ENCODE assay signal across 10 cellular contexts in genomic region chr1:36380003-36380631, GRCh38. TPM values are rescaled to one million over a fixed set of nuclear protein-coding genes. Genes with fewer than 3 reads are reported as not detected.
DNase-seq lines count a peak whose midpoint lies in the region; ATAC-seq and TF ChIP-seq lines count a peak whose summit lies in the region.
"Had no signal": no experiment of that assay in that cellular context is flagged by ENCODE, and none has a peak within 500 bp of the region (broad histone marks: within the 10 kb centered on the region; RNA-seq: fewer than 3 reads in every experiment).

No MANE protein-coding gene starts in this region.

- POLR2A ChIA-PET in Panc1 (lab: Charles Lee): no interaction called here

- in situ Hi-C loops in Panc1 (cut with HindIII; ENCODE audit: low pct_unique_long_range_greater_than_20kb, low sequenced_read_pairs) (no loop called here), gastrocnemius medialis (cut with MboI; ENCODE audit: low sequenced_read_pairs in 4 of 4) (no loop called here)

- no peaks in the 10 kb centered on the region; the same call in 1 of the 2 replicates for H3K36me3 ChIP-seq in Panc1 (ENCODE audit: control insufficient read depth, insufficient read depth, low read length)
- H3K36me3 ChIP-seq in hepatocyte (replicated peaks; ENCODE audit: insufficient read depth, low read depth): no peaks in the 10 kb centered on the region
- no peaks in the 10 kb centered on the region for H3K36me3 ChIP-seq in gastrocnemius medialis

- TF ChIP-seq CTCF in Panc1 (IDR thresholded peaks at IDR 0.05): no peak
- TF ChIP-seq CTCF in hepatocyte (IDR thresholded peaks at IDR 0.05; ENCODE audit: poor library complexity): no peak
- no peak for TF ChIP-seq CTCF in gastrocnemius medialis (IDR thresholded peaks at IDR 0.05 in 4 of 5, conservative IDR thresholded peaks at IDR 0.05 in 1 of 5)

- peaks cover 53% of the 10 kb centered on the region for H4K20me1 ChIP-seq in hepatocyte (ENCODE audit: insufficient read depth, poor library complexity, severe bottlenecking)

- H3K4me1 ChIP-seq in Panc1 (ENCODE audit: control insufficient read depth, insufficient read depth, low read length) (peaks cover 51% of the 10 kb centered on the region), hepatocyte (ENCODE audit: insufficient read depth) (peaks cover 14% of the 10 kb centered on the region), gastrocnemius medialis (peaks cover 58 to 72% of the 10 kb centered on the region in 2 donors)

- intact Hi-C loops in Panc1 (cut with micrococcal nuclease; ENCODE audit: unreplicated experiment) (no loop called here), gastrocnemius medialis (cut with DNase I; ENCODE audit: low total_unique reads) (no loop called here)

- H2AFZ ChIP-seq in hepatocyte: no peak overlapping the region

- peak overlapping the region; percentile 35 for H3K4me2 ChIP-seq in hepatocyte

- WGBS in hepatocyte (ENCODE audit: low lambda C conversion rate, missing lambda C conversion rate): 43% methylated on average over 5 of the region's 5 CpGs

- H3K4me3 ChIP-seq in Panc1 (ENCODE audit: low read depth in 2 of 2, low read length in 2 of 2) (no peak overlapping the region), hepatocyte (no peak overlapping the region), gastrocnemius medialis (no peak overlapping the region)

- peak; percentile 35 for DNase-seq in ELF-1 (ENCODE audit: low read depth, low spot score)
- no peak for DNase-seq in Panc1 (ENCODE audit: low read depth, low spot score)
- no peak for DNase-seq in hepatocyte (ENCODE audit: low spot score)
- no peak for DNase-seq in gastrocnemius medialis
- DNase-seq in RPMI8226: no peak
- DNase-seq: DMS53; effector memory CD4-positive, alpha-beta T cell; NCI-H1105 had no signal

- H3K9me2 ChIP-seq in hepatocyte (replicated peaks; ENCODE audit: insufficient read depth): no peaks in the 10 kb centered on the region

- H3K27ac ChIP-seq in Panc1 (ENCODE audit: low read length): peak overlapping the region; percentile 25; the same call in 1 of the 2 replicates
- peak overlapping the region; percentile 65 for H3K27ac ChIP-seq in hepatocyte
- H3K27ac ChIP-seq in gastrocnemius medialis: peak overlapping the region; percentile 53 to 97 (median 79)

- no peak for ATAC-seq in Panc1
- no peak for ATAC-seq in gastrocnemius medialis
- ATAC-seq in GM19395 (IDR thresholded peaks at IDR 0.05; ENCODE audit: unreplicated experiment): no peak
- no peak for ATAC-seq in HG03025 (IDR thresholded peaks at IDR 0.05; ENCODE audit: low FRiP score, unreplicated experiment)

- H3K27me3 ChIP-seq in Panc1 (ENCODE audit: control insufficient read depth, insufficient read depth, low read length) (no peaks in the 10 kb centered on the region), hepatocyte (no peaks in the 10 kb centered on the region), gastrocnemius medialis (no peaks in the 10 kb centered on the region)

- BruUV-seq in Panc1 (replicated peaks; lab: Mats Ljungman, UMichigan): no TSS peak

- TF ChIP-seq POLR2A in gastrocnemius medialis (IDR thresholded peaks at IDR 0.05): no peak

- CTCF ChIA-PET in Panc1 (lab: Charles Lee): no interaction called here

- peaks cover 97% of the 10 kb centered on the region for H3K79me2 ChIP-seq in hepatocyte

- no peaks in the 10 kb centered on the region for H3K9me3 ChIP-seq in Panc1 (ENCODE audit: control insufficient read depth, insufficient read depth, low read depth, low read length)
- no peaks in the 10 kb centered on the region for H3K9me3 ChIP-seq in hepatocyte (ENCODE audit: low read depth)
- no peaks in the 10 kb centered on the region for H3K9me3 ChIP-seq in gastrocnemius medialis

RNA-seq across cellular contexts. Expression of gene STK40, which starts 5.6 kb away (rescaled TPM):
- 49.6 TPM for total RNA-seq in Panc1 (2021; ENCODE audit: unreplicated experiment)
- polyA plus RNA-seq in Panc1 (2012; ENCODE audit: insufficient read length): 50.8 TPM
- total RNA-seq in hepatocyte: 28.2 and 30.7 TPM in 2 replicates
- 48.4 and 56.3 TPM in 2 replicates for polyA plus RNA-seq in hepatocyte
- total RNA-seq in gastrocnemius medialis: 100 to 1,000 TPM; 109 to 263 (median 211) TPM

RNA-seq across cellular contexts. Expression of gene LSM10, which starts 17.6 kb away (rescaled TPM):
- total RNA-seq in Panc1 (2021; ENCODE audit: unreplicated experiment): 53.7 TPM
- polyA plus RNA-seq in Panc1 (2012; ENCODE audit: insufficient read length): 75.5 TPM
- 9.4 and 10.4 TPM in 2 replicates for total RNA-seq in hepatocyte
- polyA plus RNA-seq in hepatocyte: 54.6 and 63.9 TPM in 2 replicates
- 100 to 1,000 TPM in 2 of 4 donors, 10 to 100 TPM in 2; 56.9 to 129 (median 103) TPM for total RNA-seq in gastrocnemius medialis

RNA-seq across cellular contexts. Expression of gene EVA1B, which starts 56.7 kb away (rescaled TPM):
- total RNA-seq in Panc1 (2021; ENCODE audit: unreplicated experiment): 79.0 TPM
- 196 TPM for polyA plus RNA-seq in Panc1 (2012; ENCODE audit: insufficient read length)
- total RNA-seq in hepatocyte: 67.2 and 82.2 TPM in 2 replicates
- 67.1 and 68.7 TPM in 2 replicates for polyA plus RNA-seq in hepatocyte
- 10 to 100 TPM; 10.0 to 19.9 (median 14.8) TPM for total RNA-seq in gastrocnemius medialis

Comparison
In these comparisons a context has a peak if more than half of its experiments do, and no peak if none do; other contexts are left out.
1. H3K27ac ChIP-seq: peak in every context shown above with its lines; median percentile 79 in gastrocnemius medialis; 65 in hepatocyte; 25 in Panc1.